1 cellular context compared by ENCODE assay signal in the genomic region with DNA sequence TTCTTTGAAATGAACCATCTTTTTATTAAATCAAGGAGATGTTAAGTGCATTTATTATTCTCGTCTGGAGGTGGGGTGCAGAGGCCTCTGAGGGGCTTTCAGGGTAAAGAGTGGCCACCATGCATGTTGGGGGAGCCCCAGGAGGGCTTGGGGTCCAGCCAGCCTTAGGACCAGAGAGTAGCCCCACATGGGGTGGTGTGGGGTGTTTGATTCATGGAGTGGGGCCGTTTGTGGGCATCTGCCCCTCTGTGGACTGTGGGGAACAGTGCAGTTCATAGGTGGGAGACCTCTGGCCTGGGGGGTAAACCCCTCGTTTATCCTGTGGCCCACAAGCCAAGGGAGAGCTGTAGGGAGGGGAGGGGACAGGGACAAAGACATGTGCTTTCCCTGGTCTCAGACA.
TF ChIP-seq lines count a peak whose summit lies in the region.

No MANE protein-coding gene starts in this region.

TF ChIP-seq in HepG2, 621 proteins besides CTCF, POLR2A, EP300 and RAD21:
- no peak for TF ChIP-seq REPIN1 (CRISPR knock-in tag; IDR thresholded peaks at IDR 0.05; ENCODE audit: borderline replicate concordance, low read depth)
- TF ChIP-seq, protein P1, sequence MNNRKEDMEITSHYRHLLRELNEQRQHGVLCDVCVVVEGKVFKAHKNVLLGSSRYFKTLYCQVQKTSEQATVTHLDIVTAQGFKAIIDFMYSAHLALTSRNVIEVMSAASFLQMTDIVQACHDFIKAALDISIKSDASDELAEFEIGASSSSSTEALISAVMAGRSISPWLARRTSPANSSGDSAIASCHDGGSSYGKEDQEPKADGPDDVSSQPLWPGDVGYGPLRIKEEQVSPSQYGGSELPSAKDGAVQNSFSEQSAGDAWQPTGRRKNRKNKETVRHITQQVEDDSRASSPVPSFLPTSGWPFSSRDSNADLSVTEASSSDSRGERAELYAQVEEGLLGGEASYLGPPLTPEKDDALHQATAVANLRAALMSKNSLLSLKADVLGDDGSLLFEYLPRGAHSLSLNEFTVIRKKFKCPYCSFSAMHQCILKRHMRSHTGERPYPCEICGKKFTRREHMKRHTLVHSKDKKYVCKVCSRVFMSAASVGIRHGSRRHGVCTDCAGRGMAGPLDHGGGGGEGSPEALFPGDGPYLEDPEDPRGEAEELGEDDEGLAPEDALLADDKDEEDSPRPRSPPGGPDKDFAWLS (CRISPR knock-in tag; IDR thresholded peaks at IDR 0.05; ENCODE audit: borderline replicate concordance) = no peak
- no peak for TF ChIP-seq KLF16 (CRISPR knock-in tag; IDR thresholded peaks at IDR 0.05)
- no peak for TF ChIP-seq GATA4 (IDR thresholded peaks at IDR 0.05; ENCODE audit: borderline replicate concordance, low read depth)
- no peak for TF ChIP-seq ZNF34 (CRISPR knock-in tag; IDR thresholded peaks at IDR 0.05; ENCODE audit: borderline replicate concordance)
- no peak for TF ChIP-seq SALL1 (CRISPR knock-in tag; IDR thresholded peaks at IDR 0.05)
- no peak for TF ChIP-seq ZBTB7A (CRISPR knock-in tag; IDR thresholded peaks at IDR 0.05)
- TF ChIP-seq ZNF605 (CRISPR knock-in tag; IDR thresholded peaks at IDR 0.05) = no peak
- no peak for TF ChIP-seq SRSF4 (IDR thresholded peaks at IDR 0.05; ENCODE audit: low read depth, low read length, poor library complexity, severe bottlenecking)
- no peak for TF ChIP-seq ZNF563 (CRISPR knock-in tag; IDR thresholded peaks at IDR 0.05)
- TF ChIP-seq, protein P2, sequence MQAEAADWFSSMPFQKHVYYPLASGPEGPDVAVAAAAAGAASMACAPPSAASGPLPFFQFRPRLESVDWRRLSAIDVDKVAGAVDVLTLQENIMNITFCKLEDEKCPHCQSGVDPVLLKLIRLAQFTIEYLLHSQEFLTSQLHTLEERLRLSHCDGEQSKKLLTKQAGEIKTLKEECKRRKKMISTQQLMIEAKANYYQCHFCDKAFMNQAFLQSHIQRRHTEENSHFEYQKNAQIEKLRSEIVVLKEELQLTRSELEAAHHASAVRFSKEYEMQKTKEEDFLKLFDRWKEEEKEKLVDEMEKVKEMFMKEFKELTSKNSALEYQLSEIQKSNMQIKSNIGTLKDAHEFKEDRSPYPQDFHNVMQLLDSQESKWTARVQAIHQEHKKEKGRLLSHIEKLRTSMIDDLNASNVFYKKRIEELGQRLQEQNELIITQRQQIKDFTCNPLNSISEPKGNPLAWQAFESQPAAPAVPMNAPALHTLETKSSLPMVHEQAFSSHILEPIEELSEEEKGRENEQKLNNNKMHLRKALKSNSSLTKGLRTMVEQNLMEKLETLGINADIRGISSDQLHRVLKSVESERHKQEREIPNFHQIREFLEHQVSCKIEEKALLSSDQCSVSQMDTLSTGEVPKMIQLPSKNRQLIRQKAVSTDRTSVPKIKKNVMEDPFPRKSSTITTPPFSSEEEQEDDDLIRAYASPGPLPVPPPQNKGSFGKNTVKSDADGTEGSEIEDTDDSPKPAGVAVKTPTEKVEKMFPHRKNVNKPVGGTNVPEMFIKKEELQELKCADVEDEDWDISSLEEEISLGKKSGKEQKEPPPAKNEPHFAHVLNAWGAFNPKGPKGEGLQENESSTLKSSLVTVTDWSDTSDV (CRISPR knock-in tag; IDR thresholded peaks at IDR 0.05) = no peak
- TF ChIP-seq ZFP90 (CRISPR knock-in tag; IDR thresholded peaks at IDR 0.05; ENCODE audit: borderline replicate concordance) = no peak
- TF ChIP-seq SKI (IDR thresholded peaks at IDR 0.05; ENCODE audit: partially characterized antibody) = no peak
- no peak for TF ChIP-seq ZNF75D (CRISPR knock-in tag; IDR thresholded peaks at IDR 0.05; ENCODE audit: borderline replicate concordance)
- no peak for TF ChIP-seq ARHGAP35 (CRISPR knock-in tag; IDR thresholded peaks at IDR 0.05; ENCODE audit: borderline replicate concordance)
- TF ChIP-seq YY1 (IDR thresholded peaks at IDR 0.05; ENCODE audit: insufficient read depth, insufficient replicate concordance, low read depth, low read length) = no peak
- TF ChIP-seq, protein P3, sequence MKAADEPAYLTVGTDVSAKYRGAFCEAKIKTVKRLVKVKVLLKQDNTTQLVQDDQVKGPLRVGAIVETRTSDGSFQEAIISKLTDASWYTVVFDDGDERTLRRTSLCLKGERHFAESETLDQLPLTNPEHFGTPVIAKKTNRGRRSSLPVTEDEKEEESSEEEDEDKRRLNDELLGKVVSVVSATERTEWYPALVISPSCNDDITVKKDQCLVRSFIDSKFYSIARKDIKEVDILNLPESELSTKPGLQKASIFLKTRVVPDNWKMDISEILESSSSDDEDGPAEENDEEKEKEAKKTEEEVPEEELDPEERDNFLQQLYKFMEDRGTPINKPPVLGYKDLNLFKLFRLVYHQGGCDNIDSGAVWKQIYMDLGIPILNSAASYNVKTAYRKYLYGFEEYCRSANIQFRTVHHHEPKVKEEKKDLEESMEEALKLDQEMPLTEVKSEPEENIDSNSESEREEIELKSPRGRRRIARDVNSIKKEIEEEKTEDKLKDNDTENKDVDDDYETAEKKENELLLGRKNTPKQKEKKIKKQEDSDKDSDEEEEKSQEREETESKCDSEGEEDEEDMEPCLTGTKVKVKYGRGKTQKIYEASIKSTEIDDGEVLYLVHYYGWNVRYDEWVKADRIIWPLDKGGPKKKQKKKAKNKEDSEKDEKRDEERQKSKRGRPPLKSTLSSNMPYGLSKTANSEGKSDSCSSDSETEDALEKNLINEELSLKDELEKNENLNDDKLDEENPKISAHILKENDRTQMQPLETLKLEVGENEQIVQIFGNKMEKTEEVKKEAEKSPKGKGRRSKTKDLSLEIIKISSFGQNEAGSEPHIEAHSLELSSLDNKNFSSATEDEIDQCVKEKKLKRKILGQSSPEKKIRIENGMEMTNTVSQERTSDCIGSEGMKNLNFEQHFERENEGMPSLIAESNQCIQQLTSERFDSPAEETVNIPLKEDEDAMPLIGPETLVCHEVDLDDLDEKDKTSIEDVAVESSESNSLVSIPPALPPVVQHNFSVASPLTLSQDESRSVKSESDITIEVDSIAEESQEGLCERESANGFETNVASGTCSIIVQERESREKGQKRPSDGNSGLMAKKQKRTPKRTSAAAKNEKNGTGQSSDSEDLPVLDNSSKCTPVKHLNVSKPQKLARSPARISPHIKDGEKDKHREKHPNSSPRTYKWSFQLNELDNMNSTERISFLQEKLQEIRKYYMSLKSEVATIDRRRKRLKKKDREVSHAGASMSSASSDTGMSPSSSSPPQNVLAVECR (CRISPR knock-in tag; IDR thresholded peaks at IDR 0.05; ENCODE audit: borderline replicate concordance) = no peak
- TF ChIP-seq, protein P4, sequence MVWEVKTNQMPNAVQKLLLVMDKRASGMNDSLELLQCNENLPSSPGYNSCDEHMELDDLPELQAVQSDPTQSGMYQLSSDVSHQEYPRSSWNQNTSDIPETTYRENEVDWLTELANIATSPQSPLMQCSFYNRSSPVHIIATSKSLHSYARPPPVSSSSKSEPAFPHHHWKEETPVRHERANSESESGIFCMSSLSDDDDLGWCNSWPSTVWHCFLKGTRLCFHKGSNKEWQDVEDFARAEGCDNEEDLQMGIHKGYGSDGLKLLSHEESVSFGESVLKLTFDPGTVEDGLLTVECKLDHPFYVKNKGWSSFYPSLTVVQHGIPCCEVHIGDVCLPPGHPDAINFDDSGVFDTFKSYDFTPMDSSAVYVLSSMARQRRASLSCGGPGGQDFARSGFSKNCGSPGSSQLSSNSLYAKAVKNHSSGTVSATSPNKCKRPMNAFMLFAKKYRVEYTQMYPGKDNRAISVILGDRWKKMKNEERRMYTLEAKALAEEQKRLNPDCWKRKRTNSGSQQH (CRISPR knock-in tag; IDR thresholded peaks at IDR 0.05; ENCODE audit: low read depth) = no peak
